ENCODE assay signal across 8 cellular contexts in genomic region chr17:47650525-47651522, GRCh38. TPM values are rescaled to one million over a fixed set of nuclear protein-coding genes. Genes with fewer than 3 reads are reported as not detected.
DNase-seq lines count a peak whose midpoint lies in the region; ATAC-seq and TF ChIP-seq lines count a peak whose summit lies in the region.

No MANE protein-coding gene starts in this region.

- DNase-seq in ELF-1 (ENCODE audit: low read depth, low spot score) (peak; percentile 97), HCT116 (ENCODE audit: low read depth, low spot score) (peak; percentile 96), MV-4-11 (lab: John Stamatoyannopoulos, UW) (peak; percentile 92), SK-MEL-5 (ENCODE audit: low read depth, low spot score) (peak; percentile 96), germinal center (ENCODE audit: low spot score) (peak; percentile 94), non-pigmented ciliary epithelial cell (ENCODE audit: low read depth) (peak; percentile 76), substantia nigra (lab: John Stamatoyannopoulos, UW) (peak; percentile 79 to 96 (median 91))
- peak; percentile 95 for DNase-seq in activated naive CD4-positive, alpha-beta T cell treated with anti-CD3 and anti-CD28 coated beads, Interleukin-2, amount 10 ng/mL, durations not matched to agents 7 days and 5 days

- RAD21 ChIA-PET in HCT116 (lab: Charles Lee; ENCODE audit: low non-redundant PET in 1 of 2, low total read pairs in 2 of 2, uncharacterized antibody in 2 of 2, unreplicated experiment in 2 of 2) = interaction anchor here (0.6 to 0.7 kb wide), 3 partner anchors 32 to 246 kb away, joined by 3 read pairs; no protein-coding TSS in a partner anchor

- no peaks in the 10 kb centered on the region for H3K9me2 ChIP-seq in HCT116 (ENCODE audit: insufficient read depth)

- TSS peak; percentile 49 for BruUV-seq in HCT116 (replicated peaks; lab: Mats Ljungman, UMichigan)

- CTCF ChIA-PET in HCT116 (lab: Charles Lee) = interaction anchor here (0.6 to 2.0 kb wide), 4 partner anchors 13 to 296 kb away, joined by 3 to 11 read pairs (median 6); no protein-coding TSS in a partner anchor
- CTCF ChIA-PET in activated naive CD4-positive, alpha-beta T cell treated with anti-CD3 and anti-CD28 coated beads, Interleukin-2, amount 10 ng/mL, durations not matched to agents 7 days and 5 days (lab: Charles Lee) = interaction anchor here (0.6 to 1.9 kb wide), 4 partner anchors 11 to 82 kb away, joined by 3 to 5 read pairs (median 4); no protein-coding TSS in a partner anchor

- peaks cover 39 to 45% of the 10 kb centered on the region in 2 experiments for H3K36me3 ChIP-seq in HCT116 (ENCODE audit: control insufficient read depth in 1 of 2, insufficient read depth in 2 of 2, low read length in 2 of 2)

- peaks cover 14 to 21% of the 10 kb centered on the region in 2 experiments; a peak in 3 of 4 replicates for H3K4me1 ChIP-seq in HCT116 (ENCODE audit: control insufficient read depth in 1 of 2, insufficient read depth in 2 of 2, low read length in 2 of 2)

- TF ChIP-seq RAD21 in HCT116 (IDR thresholded peaks at IDR 0.05; ENCODE audit: low read depth) = no peak

- H3K27me3 Mint-ChIP-seq in activated naive CD4-positive, alpha-beta T cell treated with anti-CD3 and anti-CD28 coated beads, Interleukin-2, amount 10 ng/mL, durations not matched to agents 7 days and 5 days = peaks cover 12% of the 10 kb centered on the region

- no peak overlapping the region for H2AFZ ChIP-seq in HCT116 (ENCODE audit: low read depth, low read length, poor library complexity, severe bottlenecking)

- H4K20me1 ChIP-seq in HCT116 (ENCODE audit: insufficient read depth) = peaks cover 32% of the 10 kb centered on the region; the same call in 1 of the 2 replicates

- peaks cover 70% of the 10 kb centered on the region for H3K4me1 Mint-ChIP-seq in activated naive CD4-positive, alpha-beta T cell treated with anti-CD3 and anti-CD28 coated beads, Interleukin-2, amount 10 ng/mL, durations not matched to agents 7 days and 5 days

- H3K4me2 ChIP-seq in HCT116 (ENCODE audit: low read length) = peak overlapping the region; percentile 71

- H3K4me3 ChIP-seq in HCT116 (replicated peaks in 1 of 2; ENCODE audit: low read depth in 1 of 2, low read length in 2 of 2) = peak overlapping the region; percentile 74 to 78

- no peak for TF ChIP-seq POLR2A in HCT116 (IDR thresholded peaks at IDR 0.05; ENCODE audit: borderline replicate concordance, extremely low read depth, insufficient read depth, insufficient read length)

- H3K4me3 Mint-ChIP-seq in activated naive CD4-positive, alpha-beta T cell treated with anti-CD3 and anti-CD28 coated beads, Interleukin-2, amount 10 ng/mL, durations not matched to agents 7 days and 5 days = peak overlapping the region; percentile 97

- TF ChIP-seq CTCF in HCT116 (IDR thresholded peaks at IDR 0.05 in 2 of 3, conservative IDR thresholded peaks at IDR 0.05 in 1 of 3; ENCODE audit: borderline replicate concordance in 1 of 3, insufficient read depth in 1 of 3, low read depth in 2 of 3, low read length in 2 of 3) = no peak

- peaks cover 51% of the 10 kb centered on the region for H3K36me3 Mint-ChIP-seq in activated naive CD4-positive, alpha-beta T cell treated with anti-CD3 and anti-CD28 coated beads, Interleukin-2, amount 10 ng/mL, durations not matched to agents 7 days and 5 days

- ATAC-seq in HCT116 = peak; percentile 57

- no peaks in the 10 kb centered on the region for H3K9me3 ChIP-seq in HCT116 (ENCODE audit: control insufficient read depth in 1 of 2, insufficient read depth in 1 of 2, low read depth in 1 of 2, low read length in 2 of 2)

- H3K27me3 ChIP-seq in HCT116 (ENCODE audit: insufficient read depth, low read length) = no peaks in the 10 kb centered on the region

- peaks cover 63% of the 10 kb centered on the region for H3K79me2 ChIP-seq in HCT116 (ENCODE audit: insufficient read depth, low read length)

- in situ Hi-C loops in SK-MEL-5 (cut with HindIII; ENCODE audit: low pct_unique_long_range_greater_than_20kb, low sequenced_read_pairs) = no loop called here

- H3K27ac ChIP-seq in HCT116 (ENCODE audit: low read depth, low read length) = peak overlapping the region; percentile 92
- H3K27ac ChIP-seq in substantia nigra (ENCODE audit: low read depth, low read length, poor library complexity, severe bottlenecking) = peak overlapping the region; percentile 88

- H3K27ac Mint-ChIP-seq in activated naive CD4-positive, alpha-beta T cell treated with anti-CD3 and anti-CD28 coated beads, Interleukin-2, amount 10 ng/mL, durations not matched to agents 7 days and 5 days = peak overlapping the region; percentile 89

- H3K9me3 Mint-ChIP-seq in activated naive CD4-positive, alpha-beta T cell treated with anti-CD3 and anti-CD28 coated beads, Interleukin-2, amount 10 ng/mL, durations not matched to agents 7 days and 5 days = no peaks in the 10 kb centered on the region

- peak overlapping the region; percentile 97 for H3K9ac ChIP-seq in HCT116 (ENCODE audit: low read length)

- intact Hi-C loops in HCT116 (cut with micrococcal nuclease) = loop anchor here (10.0 kb wide), 1 partner anchor 244 kb away; the partner anchor contains the start of gene SP2

- POLR2A ChIA-PET in HCT116 (lab: Charles Lee) = interaction anchor here (0.6 to 2.4 kb wide), 14 partner anchors 8 to 792 kb away, joined by 3 to 18 read pairs (median 5); no protein-coding TSS in a partner anchor

TF ChIP-seq in HCT116, 20 proteins besides CTCF, POLR2A, EP300 and RAD21 (continues in another document):
- no peak for TF ChIP-seq JUND (IDR thresholded peaks at IDR 0.05)
- TF ChIP-seq POLR2AphosphoS5 (IDR thresholded peaks at IDR 0.05; ENCODE audit: low read depth, low read length) = peak; percentile 78
- TF ChIP-seq MAX (IDR thresholded peaks at IDR 0.05) = peak; percentile 93
- TF ChIP-seq YY1 (IDR thresholded peaks at IDR 0.05; ENCODE audit: extremely low read depth, insufficient replicate concordance, low read depth, low read length) = peak; percentile 47
- no peak for TF ChIP-seq REST (IDR thresholded peaks at IDR 0.05; ENCODE audit: low read depth)
- no peak for TF ChIP-seq ATF3 (IDR thresholded peaks at IDR 0.05)
- TF ChIP-seq TCF7L2 (IDR thresholded peaks at IDR 0.05; ENCODE audit: borderline replicate concordance, extremely low read depth, insufficient read depth, insufficient read length) = no peak
- no peak for TF ChIP-seq EZH2phosphoT487 (IDR thresholded peaks at IDR 0.05; ENCODE audit: borderline replicate concordance)
- 0 out of 2 replicates have a peak, but pooled peaks have one; percentile 20 for TF ChIP-seq CBX3 (IDR thresholded peaks at IDR 0.05; ENCODE audit: low read depth)
- TF ChIP-seq SIN3A (IDR thresholded peaks at IDR 0.05; ENCODE audit: low read depth) = peak; percentile 24; the same call in 1 of the 2 replicates
- TF ChIP-seq SP1 (IDR thresholded peaks at IDR 0.05; ENCODE audit: low read depth) = peak; percentile 96
- TF ChIP-seq SRF (IDR thresholded peaks at IDR 0.05; ENCODE audit: low read depth) = no peak
- TF ChIP-seq ZNF274 (IDR thresholded peaks at IDR 0.05; ENCODE audit: low read depth, low read length) = no peak
- no peak for TF ChIP-seq ELF1 (IDR thresholded peaks at IDR 0.05; ENCODE audit: borderline replicate concordance, low read depth)
- TF ChIP-seq FOSL1 (IDR thresholded peaks at IDR 0.05; ENCODE audit: low read depth) = no peak
- no peak for TF ChIP-seq EZH2 (IDR thresholded peaks at IDR 0.05)

RNA-seq across cellular contexts. Expression of gene KPNB1, which starts 1.1 kb away (rescaled TPM):
- total RNA-seq in HCT116 (2021; ENCODE audit: unreplicated experiment) = 526 TPM
- polyA plus RNA-seq in HCT116 (2012) = 233 and 294 TPM in 2 replicates
- 286 and 297 TPM in 2 replicates for total RNA-seq in SK-MEL-5 (2014; rRNA removed; shearing (Covaris generic))
- 222 and 307 TPM in 2 replicates for polyA plus RNA-seq in SK-MEL-5 (2015; cell fraction: cytosol; rRNA removed)
- polyA plus RNA-seq in SK-MEL-5 (2015; cell fraction: nucleus; rRNA removed) = 191 and 217 TPM in 2 replicates

RNA-seq across cellular contexts. Expression of gene TBKBP1, which starts 43.1 kb away (rescaled TPM):
- 12.4 TPM for total RNA-seq in HCT116 (2021; ENCODE audit: unreplicated experiment)
- 14.0 and 15.6 TPM in 2 replicates for polyA plus RNA-seq in HCT116 (2012)
- 7.7 and 8.3 TPM in 2 replicates for total RNA-seq in SK-MEL-5 (2014; rRNA removed; shearing (Covaris generic))
- polyA plus RNA-seq in SK-MEL-5 (2015; cell fraction: cytosol; rRNA removed) = 12.8 and 14.3 TPM in 2 replicates
- polyA plus RNA-seq in SK-MEL-5 (2015; cell fraction: nucleus; rRNA removed) = 38.7 and 43.6 TPM in 2 replicates

Comparison
In these comparisons a context has a peak if more than half of its experiments do, and no peak if none do; other contexts are left out.
1. Peak in every context shown above with its lines: DNase-seq, ATAC-seq, H3K4me3 ChIP-seq and H3K27ac ChIP-seq.